ENCODE assay signal across 9 cellular contexts in the genomic region with DNA sequence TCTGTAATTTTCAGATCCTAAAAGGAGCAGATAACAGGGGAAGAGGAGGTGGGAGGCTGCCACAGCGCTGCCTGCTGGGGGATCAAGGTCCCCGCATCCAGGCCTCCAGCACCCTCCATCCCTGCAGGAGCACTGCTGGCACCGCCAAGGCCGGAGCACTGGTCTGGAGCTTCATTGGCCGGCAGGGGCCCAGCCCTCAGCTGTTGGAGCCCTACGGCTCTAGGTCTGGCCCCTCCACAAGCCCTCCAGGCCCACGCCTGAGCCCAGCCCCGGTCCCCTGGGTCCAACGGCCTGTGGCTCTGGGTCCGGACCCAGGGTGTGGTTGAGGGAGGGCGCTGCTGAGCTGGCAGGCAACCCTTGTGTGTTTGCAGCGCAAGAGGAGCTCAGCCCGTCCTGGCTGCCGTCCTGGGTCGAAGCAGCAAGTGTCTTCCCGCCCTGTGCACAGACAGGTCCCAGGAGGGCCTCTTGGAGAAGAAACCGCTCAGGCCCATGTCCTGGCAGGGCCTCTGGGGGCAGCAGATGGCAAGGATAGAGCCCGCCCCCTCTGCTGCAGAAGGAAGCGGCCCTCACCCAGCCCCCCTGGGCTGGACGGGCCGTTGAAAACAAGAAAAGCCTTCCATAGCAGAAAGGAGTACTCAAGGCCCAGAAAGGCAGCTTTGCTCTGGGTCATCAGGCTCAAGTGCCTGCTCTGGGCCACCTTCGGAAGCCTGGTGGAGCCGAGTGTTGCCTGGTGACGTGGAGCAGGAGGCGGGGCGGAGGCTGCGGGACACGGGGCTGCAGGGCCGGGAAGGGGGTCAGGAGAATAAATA. TPM values are rescaled to one million over a fixed set of nuclear protein-coding genes. Genes with fewer than 3 reads are reported as not detected.
DNase-seq lines count a peak whose midpoint lies in the region; TF ChIP-seq lines count a peak whose summit lies in the region.
"Had no signal": no experiment of that assay in that cellular context is flagged by ENCODE, and none has a peak within 500 bp of the region (broad histone marks: within the 10 kb centered on the region; RNA-seq: fewer than 3 reads in every experiment).

No MANE protein-coding gene starts in this region.

- no peak overlapping the region for H3K9ac ChIP-seq in colonic mucosa (ENCODE audit: low read depth in 2 of 2, low read length in 2 of 2)
- H3K9ac ChIP-seq in muscle layer of colon (ENCODE audit: low read length), result no peak overlapping the region
- H3K9ac ChIP-seq: parathyroid adenoma had no signal

- peak; percentile 39; the same call in 1 of the 2 replicates for TF ChIP-seq CTCF in GM12875 (IDR thresholded peaks at IDR 0.05; ENCODE audit: borderline replicate concordance, insufficient read depth, low read depth, low read length)
- peak; percentile 88 for TF ChIP-seq CTCF in NB4 (IDR thresholded peaks at IDR 0.05; ENCODE audit: low read depth, low read length)
- no peak for TF ChIP-seq CTCF in colonic mucosa (IDR thresholded peaks at IDR 0.05)

- DNase-seq in NB4 (ENCODE audit: low read depth) (peak; percentile 99), colonic mucosa (no peak), NCI-H510A treated with DMSO at 0.1 percent for 48 hours (lab: John Stamatoyannopoulos, UW) (no peak), NCI-H748 (lab: John Stamatoyannopoulos, UW; ENCODE audit: unreplicated experiment) (no peak), NCI-H146 (lab: John Stamatoyannopoulos, UW) (no peak), NCI-H1105 treated with DMSO at 0.1 percent for 48 hours (lab: John Stamatoyannopoulos, UW) (no peak)

- H3K36me3 ChIP-seq in colonic mucosa (no peaks in the 10 kb centered on the region), muscle layer of colon (ENCODE audit: insufficient read depth, low read length) (no peaks in the 10 kb centered on the region)

- H3K27me3 ChIP-seq in colonic mucosa, result no peaks in the 10 kb centered on the region
- H3K27me3 ChIP-seq in muscle layer of colon (ENCODE audit: control insufficient read depth in 1 of 2, insufficient read depth in 2 of 2, low read length in 2 of 2), result no peaks in the 10 kb centered on the region

- H3K4me1 ChIP-seq in colonic mucosa (no peaks in the 10 kb centered on the region), muscle layer of colon (ENCODE audit: insufficient read depth, low read length) (peaks cover 23% of the 10 kb centered on the region)
- H3K4me1 ChIP-seq: parathyroid adenoma had no signal

- H3K4me3 ChIP-seq in GM12875 (ENCODE audit: low read depth, low read length) (no peak overlapping the region), NB4 (ENCODE audit: low read depth, low read length) (peak overlapping the region; percentile 52), colonic mucosa (peak overlapping the region; percentile 30), muscle layer of colon (ENCODE audit: low read depth in 1 of 2, low read length in 2 of 2) (peak overlapping the region; percentile 31 to 72)

- intact Hi-C loops in colonic mucosa (cut with DNase I), result no loop called here

- no peak overlapping the region for H3K27ac ChIP-seq in colonic mucosa
- peak overlapping the region; percentile 38 for H3K27ac ChIP-seq in muscle layer of colon (ENCODE audit: low read depth, low read length)
- H3K27ac ChIP-seq: parathyroid adenoma had no signal

- no peaks in the 10 kb centered on the region for H3K9me3 ChIP-seq in colonic mucosa
- no peaks in the 10 kb centered on the region for H3K9me3 ChIP-seq in muscle layer of colon (ENCODE audit: low read length)

- peak; percentile 36 for TF ChIP-seq POLR2A in NB4 (IDR thresholded peaks at IDR 0.05; ENCODE audit: extremely low read depth, insufficient read length)

RNA-seq across cellular contexts. Expression of a gene that starts 35.7 kb away (rescaled TPM):
- 10 to 100 TPM in 1 of 2 donors, 1 to 10 TPM in 1; 6.2 to 12.7 TPM for total RNA-seq in colonic mucosa

RNA-seq across cellular contexts. Expression of a gene that starts 52.5 kb away (rescaled TPM):
- total RNA-seq in colonic mucosa, result 1,000 to 10,000 TPM; 4,879 to 5,787 TPM

RNA-seq across cellular contexts. Expression of a gene that starts 54.3 kb away (rescaled TPM):
- 10 to 100 TPM; 84.0 to 90.9 TPM for total RNA-seq in colonic mucosa
